1 cellular context compared by ENCODE assay signal in genomic region chr6:53411451-53411850, GRCh38.
TF ChIP-seq lines count a peak whose summit lies in the region.

No MANE protein-coding gene starts in this region.

TF ChIP-seq in H1, 55 proteins besides CTCF, POLR2A, EP300 and RAD21 (continued from another document):
- no peak for TF ChIP-seq ASH2L (IDR thresholded peaks at IDR 0.05; ENCODE audit: low read length)
- TF ChIP-seq USF2 (IDR thresholded peaks at IDR 0.05; ENCODE audit: low read length) = no peak
- no peak for TF ChIP-seq HDAC2 (IDR thresholded peaks at IDR 0.05; ENCODE audit: borderline replicate concordance in 1 of 2, low read depth in 2 of 2, low read length in 2 of 2)
- no peak for TF ChIP-seq TEAD4 (IDR thresholded peaks at IDR 0.05; ENCODE audit: low read depth, low read length)
- TF ChIP-seq TAF1 (IDR thresholded peaks at IDR 0.05; ENCODE audit: low read depth, low read length) = no peak
